10 cellular contexts compared by ENCODE assay signal in genomic region chr5:158953929-158954534, GRCh38.
DNase-seq lines count a peak whose midpoint lies in the region; ATAC-seq and TF ChIP-seq lines count a peak whose summit lies in the region.
"Had no signal": no experiment of that assay in that cellular context is flagged by ENCODE, and none has a peak within 500 bp of the region (broad histone marks: within the 10 kb centered on the region; RNA-seq: fewer than 3 reads in every experiment).

No MANE protein-coding gene starts in this region.

- H3K27me3 Mint-ChIP-seq in activated B cell treated with CpG ODN at 0.5 μM for 24 hours: no peaks in the 10 kb centered on the region

- ATAC-seq in GM18511 (IDR thresholded peaks at IDR 0.05; ENCODE audit: unreplicated experiment) (peak; percentile 76), GM21528 (IDR thresholded peaks at IDR 0.05; ENCODE audit: low FRiP score, unreplicated experiment) (peak; percentile 81), HG03378 (IDR thresholded peaks at IDR 0.05; ENCODE audit: unreplicated experiment) (peak; percentile 85), activated B cell treated with CpG ODN at 0.5 μM for 24 hours (ENCODE audit: low read depth) (peak; percentile 73)

- TF ChIP-seq CTCF in activated B cell treated with CpG ODN at 0.5 μM for 24 hours (IDR thresholded peaks at IDR 0.05): no peak

- peak overlapping the region; percentile 96 for H3K27ac Mint-ChIP-seq in activated B cell treated with CpG ODN at 0.5 μM for 24 hours

- POLR2A ChIA-PET in activated B cell treated with CpG ODN at 0.5 μM for 24 hours (lab: Charles Lee): interaction anchor here (0.6 to 18.0 kb wide), 39 partner anchors 8 to 1382 kb away, joined by 3 to 483 read pairs (median 5); partner anchors contain the start of gene EBF1

- intact Hi-C loops in activated B cell treated with CpG ODN at 0.5 μM for 24 hours (cut with micrococcal nuclease): loop anchor here (1.0 to 5.0 kb wide), 9 partner anchors 17 to 177 kb away; no protein-coding TSS in a partner anchor

- H3K9me3 ChIP-seq in HAP-1: no peaks in the 10 kb centered on the region

- H3K4me3 Mint-ChIP-seq in activated B cell treated with CpG ODN at 0.5 μM for 24 hours: peak overlapping the region; percentile 62

- no peaks in the 10 kb centered on the region for H3K9me3 Mint-ChIP-seq in activated B cell treated with CpG ODN at 0.5 μM for 24 hours

- in situ Hi-C loops in HAP-1 (cut with MboI; ENCODE audit: low sequenced_read_pairs): no loop called here

- DNase-seq in activated B cell treated with CpG ODN at 0.5 μM for 24 hours: peak; percentile 51
- no peak for DNase-seq in HAP-1 (ENCODE audit: low spot score in 2 of 2)
- DNase-seq in NCI-H69 (lab: John Stamatoyannopoulos, UW): no peak
- DNase-seq in T-helper 2 cell: no peak
- no peak for DNase-seq in hepatic stellate cell (ENCODE audit: low spot score)
- DNase-seq: occipital lobe; stimulated activated CD8-positive, alpha-beta memory T cell treated with anti-CD3 and anti-CD28 coated beads, Interleukin-4, amount 100 ng/mL, for 48 hours had no signal

- no peaks in the 10 kb centered on the region for H3K36me3 ChIP-seq in HAP-1 (replicated peaks)

- CTCF ChIA-PET in activated B cell treated with CpG ODN at 0.5 μM for 24 hours (lab: Charles Lee): interaction anchor here (1.1 to 3.2 kb wide), 6 partner anchors 8 to 258 kb away, joined by 3 to 24 read pairs (median 4); no protein-coding TSS in a partner anchor

- peaks cover 24% of the 10 kb centered on the region for H3K36me3 Mint-ChIP-seq in activated B cell treated with CpG ODN at 0.5 μM for 24 hours (ENCODE audit: low read depth)

- peaks cover 8% of the 10 kb centered on the region for H3K4me1 ChIP-seq in HAP-1

- H3K4me3 ChIP-seq in HAP-1: no peak overlapping the region

- peaks cover 16% of the 10 kb centered on the region for H3K27me3 ChIP-seq in HAP-1 (ENCODE audit: low read depth)

- peaks cover 97% of the 10 kb centered on the region for H3K4me1 Mint-ChIP-seq in activated B cell treated with CpG ODN at 0.5 μM for 24 hours
